In the genomic region with DNA sequence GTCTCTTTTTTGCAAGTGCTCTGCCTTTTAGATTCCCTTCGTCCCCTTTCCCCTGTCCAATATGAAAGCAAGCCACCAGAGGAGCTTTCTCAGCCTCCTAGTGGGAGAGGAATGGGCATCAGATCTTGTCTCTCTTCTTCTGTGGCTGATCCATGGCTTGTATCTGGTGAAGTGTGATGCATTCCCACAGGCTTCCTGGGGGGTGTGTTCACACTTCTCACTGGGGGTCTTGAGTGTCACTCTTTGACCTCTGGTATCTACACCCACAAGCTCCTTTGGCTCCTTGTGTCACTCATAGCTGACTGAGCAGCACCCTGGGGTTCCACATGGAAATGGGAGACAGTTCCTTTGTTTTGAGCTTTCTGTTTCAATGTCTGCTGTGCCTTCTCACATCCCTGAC, we compare ENCODE assay signal across 33 cellular contexts.
"Had no signal": no experiment of that assay in that cellular context is flagged by ENCODE, and none has a peak within 500 bp of the region (broad histone marks: within the 10 kb centered on the region; RNA-seq: fewer than 3 reads in every experiment).

No MANE protein-coding gene starts in this region.

- H3K4me3 ChIP-seq: MG63 had no signal

- DNase-seq: Karpas-422, Kasumi-1, MG63, MM.1S, MV-4-11, NCI-H1048, NCI-H1092, NCI-H1092 treated with DMSO at 0.1 percent for 48 hours, NCI-H1105, NCI-H1105 treated with DMSO at 0.1 percent for 48 hours, NCI-H1417 treated with DMSO at 0.1 percent for 48 hours, NCI-H1436, NCI-H1436 treated with DMSO at 0.1 percent for 48 hours, NCI-H146, NCI-H1694, NCI-H1694 treated with DMSO at 0.1 percent for 48 hours, NCI-H187, NCI-H187 treated with DMSO at 0.1 percent for 48 hours, NCI-H1930, NCI-H2029, NCI-H2029 treated with DMSO at 0.1 percent for 48 hours, NCI-H2081, NCI-H2081 treated with DMSO at 0.1 percent for 48 hours, NCI-H2107, NCI-H2171, NCI-H2171 treated with DMSO at 0.1 percent for 48 hours, NCI-H2227 treated with DMSO at 0.1 percent for 48 hours, NCI-H226, NCI-H345, NCI-H446, NCI-H446 treated with DMSO at 0.1 percent for 48 hours, NCI-H510A had no signal

- H3K36me3 ChIP-seq: MG63 had no signal

- H3K9me3 ChIP-seq: MG63 had no signal

- H3K9ac ChIP-seq: KMS-11 had no signal

- H3K27ac ChIP-seq: KMS-11 had no signal

- H3K27me3 ChIP-seq: MG63 had no signal

- H3K4me2 ChIP-seq: KMS-11 had no signal
